Comparison of ENCODE assay signal across 9 cellular contexts in genomic region chr7:153381275-153382119, GRCh38.
DNase-seq lines count a peak whose midpoint lies in the region; ATAC-seq and TF ChIP-seq lines count a peak whose summit lies in the region.
"Had no signal": no experiment of that assay in that cellular context is flagged by ENCODE, and none has a peak within 500 bp of the region (broad histone marks: within the 10 kb centered on the region; RNA-seq: fewer than 3 reads in every experiment).

No MANE protein-coding gene starts in this region.

- H3K79me2 ChIP-seq in neural cell (replicated peaks; ENCODE audit: insufficient read depth, low read length): no peaks in the 10 kb centered on the region

- no peaks in the 10 kb centered on the region for H3K9me3 Mint-ChIP-seq in CD8-positive, alpha-beta T cell

- no peaks in the 10 kb centered on the region for H4K20me1 ChIP-seq in neural cell (ENCODE audit: insufficient read depth)

- ATAC-seq in CD8-positive, alpha-beta T cell: no peak
- ATAC-seq in GM21526 (IDR thresholded peaks at IDR 0.05; ENCODE audit: low FRiP score, unreplicated experiment): no peak

- H3K27me3 Mint-ChIP-seq in CD8-positive, alpha-beta T cell (ENCODE audit: low read depth): peaks cover 3% of the 10 kb centered on the region

- no peak overlapping the region for H3K9ac ChIP-seq in neural cell (ENCODE audit: low read length)

- TF ChIP-seq RAD21 in neural cell (conservative IDR thresholded peaks at IDR 0.05): peak; percentile 80

- intact Hi-C loops in CD8-positive, alpha-beta T cell (cut with DNase I, micrococcal nuclease): no loop called here

- H3K27ac Mint-ChIP-seq in CD8-positive, alpha-beta T cell: no peak overlapping the region
- H3K27ac Mint-ChIP-seq: naive B cell had no signal

- no peaks in the 10 kb centered on the region for H3K27me3 ChIP-seq in H7 (ENCODE audit: control insufficient read depth, insufficient read depth, low read length)
- no peaks in the 10 kb centered on the region for H3K27me3 ChIP-seq in neural cell (ENCODE audit: insufficient read depth, low read depth, low read length)
- H3K27me3 ChIP-seq in CD8-positive, alpha-beta T cell (ENCODE audit: insufficient read depth, low read length): no peaks in the 10 kb centered on the region

- H3K4me2 ChIP-seq in neural cell (ENCODE audit: low read length): no peak overlapping the region

- POLR2A ChIA-PET in CD8-positive, alpha-beta T cell (lab: Charles Lee): no interaction called here

- H2AFZ ChIP-seq in neural cell (ENCODE audit: low read depth, low read length): no peak overlapping the region

- H3K36me3 Mint-ChIP-seq in CD8-positive, alpha-beta T cell: no peaks in the 10 kb centered on the region
- H3K36me3 Mint-ChIP-seq: naive B cell had no signal

- H3K27ac ChIP-seq in neural cell (ENCODE audit: low read length): no peak overlapping the region
- H3K27ac ChIP-seq in CD8-positive, alpha-beta T cell (ENCODE audit: low read depth, low read length): no peak overlapping the region

- no peaks in the 10 kb centered on the region for H3K4me1 Mint-ChIP-seq in CD8-positive, alpha-beta T cell (ENCODE audit: low read depth)

- no peak overlapping the region for H3K4me3 Mint-ChIP-seq in CD8-positive, alpha-beta T cell
- H3K4me3 Mint-ChIP-seq: naive B cell had no signal

- H3K9me3 ChIP-seq in neural cell (ENCODE audit: low read length): no peaks in the 10 kb centered on the region
- no peaks in the 10 kb centered on the region for H3K9me3 ChIP-seq in CD8-positive, alpha-beta T cell (ENCODE audit: low read length)

- no peaks in the 10 kb centered on the region for H3K9me2 ChIP-seq in neural cell (ENCODE audit: insufficient read depth, low read length)

- TF ChIP-seq CTCF in neural cell (IDR thresholded peaks at IDR 0.05; ENCODE audit: poor library complexity, severe bottlenecking): peak; percentile 76
- TF ChIP-seq CTCF in CD8-positive, alpha-beta T cell (IDR thresholded peaks at IDR 0.05): no peak

- DNase-seq in DMS 273 (lab: John Stamatoyannopoulos, UW; ENCODE audit: unreplicated experiment) (peak; percentile 71), DMS 273 treated with DMSO at 0.1 percent for 48 hours (lab: John Stamatoyannopoulos, UW) (no peak), H7 (peak; percentile 68), NCI-H526 treated with DMSO at 0.1 percent for 48 hours (lab: John Stamatoyannopoulos, UW) (peak; percentile 15), ecto neural progenitor cell (ENCODE audit: low spot score) (peak; percentile 75)
- DNase-seq in CD8-positive, alpha-beta T cell: no peak
- DNase-seq: naive B cell had no signal

- H3K4me3 ChIP-seq in H7 (ENCODE audit: insufficient read depth, low read depth, low read length) (no peak overlapping the region; the same call in 1 of the 2 replicates), neural cell (ENCODE audit: low read length) (no peak overlapping the region)
- no peak overlapping the region for H3K4me3 ChIP-seq in CD8-positive, alpha-beta T cell (ENCODE audit: low read depth, low read length)

- no peaks in the 10 kb centered on the region for H3K4me1 ChIP-seq in CD8-positive, alpha-beta T cell (ENCODE audit: insufficient read depth, low read length)

- H3F3A ChIP-seq in neural cell (ENCODE audit: insufficient read depth, low read length, poor library complexity, severe bottlenecking): no peaks in the 10 kb centered on the region

- TF ChIP-seq EP300 in neural cell (conservative IDR thresholded peaks at IDR 0.05; ENCODE audit: poor library complexity, severe bottlenecking): no peak

- H3K36me3 ChIP-seq in H7 (replicated peaks; ENCODE audit: control insufficient read depth, insufficient read depth, low read length): no peaks in the 10 kb centered on the region
- H3K36me3 ChIP-seq in neural cell (ENCODE audit: insufficient read depth, low read length): no peaks in the 10 kb centered on the region
- no peaks in the 10 kb centered on the region for H3K36me3 ChIP-seq in CD8-positive, alpha-beta T cell (ENCODE audit: insufficient read depth, low read length)

- CTCF ChIA-PET in CD8-positive, alpha-beta T cell (lab: Charles Lee): no interaction called here

TF ChIP-seq in neural cell, 6 proteins besides CTCF, POLR2A, EP300 and RAD21:
- no peak for TF ChIP-seq TAF1 (IDR thresholded peaks at IDR 0.05; ENCODE audit: low read depth)
- no peak for TF ChIP-seq POLR2AphosphoS5 (IDR thresholded peaks at IDR 0.05)
- TF ChIP-seq SMC3 (conservative IDR thresholded peaks at IDR 0.05; ENCODE audit: poor library complexity): peak; percentile 81

Comparison
In these comparisons a context has a peak if more than half of its experiments do, and no peak if none do; other contexts are left out.
1. DNase-seq: peak in DMS 273 (single experiment), H7 (single experiment), NCI-H526 treated with DMSO at 0.1 percent for 48 hours (single experiment) and ecto neural progenitor cell (single experiment); none in DMS 273 treated with DMSO at 0.1 percent for 48 hours (single experiment) and CD8-positive, alpha-beta T cell (0 of 7).